In genomic region chr14:103550451-103551337, GRCh38 we compare ENCODE assay signal across 12 cellular contexts. TPM values are rescaled to one million over a fixed set of nuclear protein-coding genes. Genes with fewer than 3 reads are reported as not detected.
DNase-seq lines count a peak whose midpoint lies in the region; ATAC-seq and TF ChIP-seq lines count a peak whose summit lies in the region.
"Had no signal": no experiment of that assay in that cellular context is flagged by ENCODE, and none has a peak within 500 bp of the region (broad histone marks: within the 10 kb centered on the region; RNA-seq: fewer than 3 reads in every experiment).

No MANE protein-coding gene starts in this region.

- CTCF ChIA-PET in activated CD4-positive, alpha-beta memory T cell treated with anti-CD3 and anti-CD28 coated beads, Interleukin-2, amount 10 ng/mL, durations not matched to agents 7 days and 5 days (lab: Charles Lee): interaction anchor here (1.0 kb wide), 1 partner anchor 32 kb away, joined by 5 read pairs; no protein-coding TSS in a partner anchor

- H3K9me3 Mint-ChIP-seq in stimulated activated memory B cell treated with anti-CD40 and anti-IgM and Interleukin-4, amounts not matched to agents 10 μg/mL and 1 μg/mL and 100 μg/mL, for 72 hours: no peaks in the 10 kb centered on the region
- no peaks in the 10 kb centered on the region for H3K9me3 Mint-ChIP-seq in activated CD4-positive, alpha-beta memory T cell treated with anti-CD3 and anti-CD28 coated beads, Interleukin-2, amount 10 ng/mL, durations not matched to agents 7 days and 5 days
- H3K9me3 Mint-ChIP-seq: activated naive CD4-positive, alpha-beta T cell treated with anti-CD3 and anti-CD28 coated beads, Interleukin-2, amount 50 U/mL, for 24 hours had no signal

- H3K4me3 ChIP-seq in mucosa of stomach (ENCODE audit: low read length) (no peak overlapping the region), tibial nerve (peak overlapping the region in 1 of 4 donors; percentile 18)
- H3K4me3 ChIP-seq: skin epidermis had no signal

- no peak for TF ChIP-seq POLR2A in tibial nerve (IDR thresholded peaks at IDR 0.05)

- peak; percentile 74 for DNase-seq in NCI-H345 (lab: John Stamatoyannopoulos, UW)
- DNase-seq in ecto neural progenitor cell (ENCODE audit: low spot score): peak; percentile 45
- no peak for DNase-seq in tibial nerve (ENCODE audit: low spot score in 2 of 2)
- no peak for DNase-seq in activated CD4-positive, alpha-beta memory T cell treated with anti-CD3 and anti-CD28 coated beads, Interleukin-2, amount 10 ng/mL, durations not matched to agents 7 days and 5 days
- DNase-seq in activated naive CD4-positive, alpha-beta T cell (lab: John Stamatoyannopoulos, UW): no peak
- DNase-seq: activated CD4-positive, alpha-beta T cell treated with anti-CD3 and anti-CD28 coated beads for 36 hours; DMS53 had no signal

- WGBS in tibial nerve, 2 donors: 45 to 55% methylated on average over 8 to 15 of the region's 22 CpGs

- no peaks in the 10 kb centered on the region for H3K27me3 Mint-ChIP-seq in stimulated activated memory B cell treated with anti-CD40 and anti-IgM and Interleukin-4, amounts not matched to agents 10 μg/mL and 1 μg/mL and 100 μg/mL, for 72 hours
- H3K27me3 Mint-ChIP-seq in activated CD4-positive, alpha-beta memory T cell treated with anti-CD3 and anti-CD28 coated beads, Interleukin-2, amount 10 ng/mL, durations not matched to agents 7 days and 5 days: no peaks in the 10 kb centered on the region
- H3K27me3 Mint-ChIP-seq: activated CD4-positive, alpha-beta T cell treated with anti-CD3 and anti-CD28 coated beads for 36 hours; activated naive CD4-positive, alpha-beta T cell treated with anti-CD3 and anti-CD28 coated beads, Interleukin-2, amount 50 U/mL, for 24 hours had no signal

- H3K4me3 Mint-ChIP-seq in stimulated activated memory B cell treated with anti-CD40 and anti-IgM and Interleukin-4, amounts not matched to agents 10 μg/mL and 1 μg/mL and 100 μg/mL, for 72 hours: no peak overlapping the region
- no peak overlapping the region for H3K4me3 Mint-ChIP-seq in activated CD4-positive, alpha-beta memory T cell treated with anti-CD3 and anti-CD28 coated beads, Interleukin-2, amount 10 ng/mL, durations not matched to agents 7 days and 5 days
- H3K4me3 Mint-ChIP-seq: activated CD4-positive, alpha-beta T cell treated with anti-CD3 and anti-CD28 coated beads for 36 hours; activated naive CD4-positive, alpha-beta T cell treated with anti-CD3 and anti-CD28 coated beads, Interleukin-2, amount 50 U/mL, for 24 hours had no signal

- peak overlapping the region; percentile 9 for H3K9ac ChIP-seq in mucosa of stomach (ENCODE audit: low read length)

- no peak for TF ChIP-seq EP300 in tibial nerve (IDR thresholded peaks at IDR 0.05)

- POLR2A ChIA-PET in activated CD4-positive, alpha-beta memory T cell treated with anti-CD3 and anti-CD28 coated beads, Interleukin-2, amount 10 ng/mL, durations not matched to agents 7 days and 5 days (lab: Charles Lee): no interaction called here

- H3K27ac Mint-ChIP-seq in stimulated activated memory B cell treated with anti-CD40 and anti-IgM and Interleukin-4, amounts not matched to agents 10 μg/mL and 1 μg/mL and 100 μg/mL, for 72 hours: no peak overlapping the region
- no peak overlapping the region for H3K27ac Mint-ChIP-seq in activated CD4-positive, alpha-beta memory T cell treated with anti-CD3 and anti-CD28 coated beads, Interleukin-2, amount 10 ng/mL, durations not matched to agents 7 days and 5 days
- H3K27ac Mint-ChIP-seq: activated CD4-positive, alpha-beta T cell treated with anti-CD3 and anti-CD28 coated beads for 36 hours; activated naive CD4-positive, alpha-beta T cell treated with anti-CD3 and anti-CD28 coated beads, Interleukin-2, amount 50 U/mL, for 24 hours had no signal

- H3K27me3 ChIP-seq in mucosa of stomach (ENCODE audit: control insufficient read depth, insufficient read depth, low read length): no peaks in the 10 kb centered on the region
- H3K27me3 ChIP-seq in tibial nerve: no peaks in the 10 kb centered on the region

- TF ChIP-seq CTCF in tibial nerve (IDR thresholded peaks at IDR 0.05): no peak

- peaks cover 9% of the 10 kb centered on the region for H3K36me3 Mint-ChIP-seq in stimulated activated memory B cell treated with anti-CD40 and anti-IgM and Interleukin-4, amounts not matched to agents 10 μg/mL and 1 μg/mL and 100 μg/mL, for 72 hours
- peaks cover 6% of the 10 kb centered on the region for H3K36me3 Mint-ChIP-seq in activated CD4-positive, alpha-beta memory T cell treated with anti-CD3 and anti-CD28 coated beads, Interleukin-2, amount 10 ng/mL, durations not matched to agents 7 days and 5 days (ENCODE audit: low read depth)

- no peak for ATAC-seq in stimulated activated memory B cell treated with anti-CD40 and anti-IgM and Interleukin-4, amounts not matched to agents 10 μg/mL and 1 μg/mL and 100 μg/mL, for 72 hours
- ATAC-seq in GM21529 (IDR thresholded peaks at IDR 0.05; ENCODE audit: unreplicated experiment): no peak
- ATAC-seq: activated CD4-positive, alpha-beta T cell treated with anti-CD3 and anti-CD28 coated beads for 36 hours had no signal

- peaks cover 25% of the 10 kb centered on the region for H3K4me1 ChIP-seq in mucosa of stomach (ENCODE audit: control insufficient read depth, insufficient read depth, low read length)
- H3K4me1 ChIP-seq in tibial nerve: peaks cover 9 to 80% (median 45%) of the 10 kb centered on the region in 4 donors

- H3K36me3 ChIP-seq in mucosa of stomach (ENCODE audit: control insufficient read depth, insufficient read depth, low read length) (no peaks in the 10 kb centered on the region), tibial nerve (no peaks in the 10 kb centered on the region)

- H3K9me3 ChIP-seq in mucosa of stomach (ENCODE audit: control insufficient read depth, low read length) (no peaks in the 10 kb centered on the region), tibial nerve (no peaks in the 10 kb centered on the region)

- peaks cover 30% of the 10 kb centered on the region for H3K4me1 Mint-ChIP-seq in stimulated activated memory B cell treated with anti-CD40 and anti-IgM and Interleukin-4, amounts not matched to agents 10 μg/mL and 1 μg/mL and 100 μg/mL, for 72 hours
- no peaks in the 10 kb centered on the region for H3K4me1 Mint-ChIP-seq in activated CD4-positive, alpha-beta memory T cell treated with anti-CD3 and anti-CD28 coated beads, Interleukin-2, amount 10 ng/mL, durations not matched to agents 7 days and 5 days
- H3K4me1 Mint-ChIP-seq: activated CD4-positive, alpha-beta T cell treated with anti-CD3 and anti-CD28 coated beads for 36 hours had no signal

- peak overlapping the region; percentile 80 to 91 (median 86) for H3K27ac ChIP-seq in tibial nerve

RNA-seq across cellular contexts. Expression of gene BAG5, which starts 11.8 kb away (rescaled TPM):
- 10 to 100 TPM; 26.1 to 36.5 (median 31.7) TPM for total RNA-seq in tibial nerve
- 10 to 100 TPM; 29.1 to 29.9 TPM for total RNA-seq in activated CD4-positive, alpha-beta memory T cell treated with anti-CD3 and anti-CD28 coated beads, Interleukin-2, amount 10 ng/mL, durations not matched to agents 7 days and 5 days

RNA-seq across cellular contexts. Expression of gene COA8, which starts 12.1 kb away (rescaled TPM):
- 10 to 100 TPM in 3 of 4 donors, 1 to 10 TPM in 1; 7.2 to 31.6 (median 12.3) TPM for total RNA-seq in tibial nerve
- 10 to 100 TPM; 27.5 to 31.0 TPM for total RNA-seq in activated CD4-positive, alpha-beta memory T cell treated with anti-CD3 and anti-CD28 coated beads, Interleukin-2, amount 10 ng/mL, durations not matched to agents 7 days and 5 days

RNA-seq across cellular contexts. Expression of gene TRMT61A, which starts 21.7 kb away (rescaled TPM):
- 10 to 100 TPM; 17.9 to 32.4 (median 22.4) TPM for total RNA-seq in tibial nerve
- 1 to 10 TPM; 4.5 to 5.1 TPM for total RNA-seq in activated CD4-positive, alpha-beta memory T cell treated with anti-CD3 and anti-CD28 coated beads, Interleukin-2, amount 10 ng/mL, durations not matched to agents 7 days and 5 days

RNA-seq across cellular contexts. Expression of gene CKB, which starts 28.1 kb away (rescaled TPM):
- 100 to 1,000 TPM in 3 of 4 donors, 10 to 100 TPM in 1; 75.6 to 249 (median 141) TPM for total RNA-seq in tibial nerve
- total RNA-seq in activated CD4-positive, alpha-beta memory T cell treated with anti-CD3 and anti-CD28 coated beads, Interleukin-2, amount 10 ng/mL, durations not matched to agents 7 days and 5 days: 1 to 10 TPM; 3.8 to 5.5 TPM

Comparison
In these comparisons a context has a peak if more than half of its experiments do, and no peak if none do; other contexts are left out.
1. DNase-seq: peak in NCI-H345 (single experiment) and ecto neural progenitor cell (single experiment); none in tibial nerve (0 of 2), activated CD4-positive, alpha-beta memory T cell treated with anti-CD3 and anti-CD28 coated beads, Interleukin-2, amount 10 ng/mL, durations not matched to agents 7 days and 5 days (single experiment) and activated naive CD4-positive, alpha-beta T cell (0 of 4).